7 cellular contexts compared by ENCODE assay signal in the genomic region with DNA sequence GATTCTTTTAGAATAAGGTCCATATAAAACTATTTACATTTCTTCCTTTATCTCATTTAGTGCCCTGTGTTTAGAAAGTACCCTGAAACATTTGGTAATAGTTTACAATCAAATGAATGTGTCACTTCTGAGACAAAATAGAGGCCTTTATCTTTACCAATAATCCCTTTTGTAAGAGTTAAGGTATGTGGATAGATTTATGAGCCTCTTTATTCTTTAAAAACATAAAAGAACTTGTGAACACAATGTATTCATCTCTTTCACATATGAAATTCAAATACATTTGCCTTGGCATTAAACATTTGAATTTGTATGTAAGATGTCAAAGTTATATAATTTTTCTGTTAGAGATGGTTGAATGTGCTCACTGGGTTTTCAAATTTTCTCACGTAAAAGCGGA.
"Had no signal": no experiment of that assay in that cellular context is flagged by ENCODE, and none has a peak within 500 bp of the region (broad histone marks: within the 10 kb centered on the region; RNA-seq: fewer than 3 reads in every experiment).

No MANE protein-coding gene starts in this region.

- H3K36me3 Mint-ChIP-seq: IgD-negative memory B cell had no signal

- H3K4me3 ChIP-seq: K562 had no signal

- DNase-seq: IMR-90, KBM-7 had no signal

- H3K4me3 Mint-ChIP-seq: IgD-negative memory B cell had no signal

- H3K27ac Mint-ChIP-seq: IgD-negative memory B cell had no signal

- H3K4me1 Mint-ChIP-seq: IgD-negative memory B cell had no signal

- ATAC-seq: HepG2, K562 had no signal

- H3K27ac ChIP-seq: HL-60 had no signal

- H3K27me3 Mint-ChIP-seq: IgD-negative memory B cell had no signal

- H3K9me3 Mint-ChIP-seq: IgD-negative memory B cell had no signal

- FAIRE-seq: HepG2, HTR-8/SVneo, K562 had no signal
